1 cellular context compared by ENCODE assay signal in the genomic region with DNA sequence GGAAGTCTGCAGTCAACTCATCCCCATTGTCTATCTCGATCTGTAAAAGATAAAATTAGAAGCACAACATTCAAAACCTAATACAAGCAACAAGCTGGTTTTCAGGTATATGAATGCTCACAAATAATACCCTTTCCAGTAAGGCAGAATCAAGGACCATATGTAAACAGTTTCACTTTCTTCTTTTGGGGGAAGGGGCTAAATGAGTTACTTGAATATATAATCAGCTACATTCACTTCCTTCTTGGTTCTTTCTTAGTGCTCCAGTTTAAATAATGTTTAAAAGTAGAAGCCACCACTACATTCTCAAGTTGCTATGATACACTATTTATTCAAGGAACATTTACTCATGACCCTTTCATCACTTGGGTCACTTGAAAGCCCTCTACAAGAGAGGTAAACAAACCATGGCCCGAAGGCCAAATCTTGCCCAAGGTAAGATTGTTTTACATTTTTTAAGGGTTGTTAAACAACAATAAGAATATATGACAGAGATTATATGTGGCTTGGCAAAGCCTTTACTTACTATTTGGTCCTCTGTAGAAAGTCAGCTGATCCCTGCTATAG.
TF ChIP-seq lines count a peak whose summit lies in the region.

No MANE protein-coding gene starts in this region.

TF ChIP-seq in HepG2, 621 proteins besides CTCF, POLR2A, EP300 and RAD21:
- TF ChIP-seq AFF4 (CRISPR knock-in tag; IDR thresholded peaks at IDR 0.05): no peak
- no peak for TF ChIP-seq SOX13 (IDR thresholded peaks at IDR 0.05)
- peak in 1 of 2 experiments; percentile 13; a peak in 1 of 4 replicates for TF ChIP-seq SOX13 (CRISPR knock-in tag; conservative IDR thresholded peaks at IDR 0.05 in 1 of 2, IDR thresholded peaks at IDR 0.05 in 1 of 2)
- peak; percentile 49 to 74; a peak in 3 of 4 replicates for TF ChIP-seq NR2F1 (CRISPR knock-in tag; IDR thresholded peaks at IDR 0.05)
- TF ChIP-seq TMF1 (CRISPR knock-in tag; IDR thresholded peaks at IDR 0.05; ENCODE audit: low read depth): no peak
- no peak for TF ChIP-seq ZNF687 (CRISPR knock-in tag; IDR thresholded peaks at IDR 0.05)
- TF ChIP-seq, protein P1, sequence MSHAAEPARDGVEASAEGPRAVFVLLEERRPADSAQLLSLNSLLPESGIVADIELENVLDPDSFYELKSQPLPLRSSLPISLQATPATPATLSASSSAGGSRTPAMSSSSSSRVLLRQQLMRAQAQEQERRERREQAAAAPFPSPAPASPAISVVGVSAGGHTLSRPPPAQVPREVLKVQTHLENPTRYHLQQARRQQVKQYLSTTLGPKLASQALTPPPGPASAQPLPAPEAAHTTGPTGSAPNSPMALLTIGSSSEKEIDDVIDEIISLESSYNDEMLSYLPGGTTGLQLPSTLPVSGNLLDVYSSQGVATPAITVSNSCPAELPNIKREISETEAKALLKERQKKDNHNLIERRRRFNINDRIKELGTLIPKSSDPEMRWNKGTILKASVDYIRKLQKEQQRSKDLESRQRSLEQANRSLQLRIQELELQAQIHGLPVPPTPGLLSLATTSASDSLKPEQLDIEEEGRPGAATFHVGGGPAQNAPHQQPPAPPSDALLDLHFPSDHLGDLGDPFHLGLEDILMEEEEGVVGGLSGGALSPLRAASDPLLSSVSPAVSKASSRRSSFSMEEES (CRISPR knock-in tag; IDR thresholded peaks at IDR 0.05): no peak
- peak; percentile 17; the same call in 1 of the 2 replicates for TF ChIP-seq FOXA3 (CRISPR knock-in tag; IDR thresholded peaks at IDR 0.05)
- peak; percentile 67; the same call in 1 of the 2 replicates for TF ChIP-seq NR2F2 (IDR thresholded peaks at IDR 0.05; ENCODE audit: borderline replicate concordance, low read depth)
- peak; percentile 76 for TF ChIP-seq NR2F6 (IDR thresholded peaks at IDR 0.05)
- TF ChIP-seq NR2F6 (CRISPR knock-in tag; IDR thresholded peaks at IDR 0.05): no peak
- no peak for TF ChIP-seq ZNF75D (CRISPR knock-in tag; IDR thresholded peaks at IDR 0.05; ENCODE audit: borderline replicate concordance)
- TF ChIP-seq NFYB (CRISPR knock-in tag; IDR thresholded peaks at IDR 0.05): no peak
- no peak for TF ChIP-seq ZBTB10 (CRISPR knock-in tag; IDR thresholded peaks at IDR 0.05; ENCODE audit: borderline replicate concordance)
- no peak for TF ChIP-seq FOXA1 (IDR thresholded peaks at IDR 0.05)
- TF ChIP-seq FOXA1 (CRISPR knock-in tag; IDR thresholded peaks at IDR 0.05): peak; percentile 36; the same call in 1 of the 2 replicates
- no peak for TF ChIP-seq TCF12 (IDR thresholded peaks at IDR 0.05)
- no peak for TF ChIP-seq TCF12 (CRISPR knock-in tag; IDR thresholded peaks at IDR 0.05)
- TF ChIP-seq, protein P2, sequence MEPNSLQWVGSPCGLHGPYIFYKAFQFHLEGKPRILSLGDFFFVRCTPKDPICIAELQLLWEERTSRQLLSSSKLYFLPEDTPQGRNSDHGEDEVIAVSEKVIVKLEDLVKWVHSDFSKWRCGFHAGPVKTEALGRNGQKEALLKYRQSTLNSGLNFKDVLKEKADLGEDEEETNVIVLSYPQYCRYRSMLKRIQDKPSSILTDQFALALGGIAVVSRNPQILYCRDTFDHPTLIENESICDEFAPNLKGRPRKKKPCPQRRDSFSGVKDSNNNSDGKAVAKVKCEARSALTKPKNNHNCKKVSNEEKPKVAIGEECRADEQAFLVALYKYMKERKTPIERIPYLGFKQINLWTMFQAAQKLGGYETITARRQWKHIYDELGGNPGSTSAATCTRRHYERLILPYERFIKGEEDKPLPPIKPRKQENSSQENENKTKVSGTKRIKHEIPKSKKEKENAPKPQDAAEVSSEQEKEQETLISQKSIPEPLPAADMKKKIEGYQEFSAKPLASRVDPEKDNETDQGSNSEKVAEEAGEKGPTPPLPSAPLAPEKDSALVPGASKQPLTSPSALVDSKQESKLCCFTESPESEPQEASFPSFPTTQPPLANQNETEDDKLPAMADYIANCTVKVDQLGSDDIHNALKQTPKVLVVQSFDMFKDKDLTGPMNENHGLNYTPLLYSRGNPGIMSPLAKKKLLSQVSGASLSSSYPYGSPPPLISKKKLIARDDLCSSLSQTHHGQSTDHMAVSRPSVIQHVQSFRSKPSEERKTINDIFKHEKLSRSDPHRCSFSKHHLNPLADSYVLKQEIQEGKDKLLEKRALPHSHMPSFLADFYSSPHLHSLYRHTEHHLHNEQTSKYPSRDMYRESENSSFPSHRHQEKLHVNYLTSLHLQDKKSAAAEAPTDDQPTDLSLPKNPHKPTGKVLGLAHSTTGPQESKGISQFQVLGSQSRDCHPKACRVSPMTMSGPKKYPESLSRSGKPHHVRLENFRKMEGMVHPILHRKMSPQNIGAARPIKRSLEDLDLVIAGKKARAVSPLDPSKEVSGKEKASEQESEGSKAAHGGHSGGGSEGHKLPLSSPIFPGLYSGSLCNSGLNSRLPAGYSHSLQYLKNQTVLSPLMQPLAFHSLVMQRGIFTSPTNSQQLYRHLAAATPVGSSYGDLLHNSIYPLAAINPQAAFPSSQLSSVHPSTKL (CRISPR knock-in tag; IDR thresholded peaks at IDR 0.05): peak; percentile 26; the same call in 1 of the 2 replicates
- TF ChIP-seq RORA (CRISPR knock-in tag; IDR thresholded peaks at IDR 0.05): no peak
